Comparison of ENCODE assay signal across 18 cellular contexts in the genomic region with DNA sequence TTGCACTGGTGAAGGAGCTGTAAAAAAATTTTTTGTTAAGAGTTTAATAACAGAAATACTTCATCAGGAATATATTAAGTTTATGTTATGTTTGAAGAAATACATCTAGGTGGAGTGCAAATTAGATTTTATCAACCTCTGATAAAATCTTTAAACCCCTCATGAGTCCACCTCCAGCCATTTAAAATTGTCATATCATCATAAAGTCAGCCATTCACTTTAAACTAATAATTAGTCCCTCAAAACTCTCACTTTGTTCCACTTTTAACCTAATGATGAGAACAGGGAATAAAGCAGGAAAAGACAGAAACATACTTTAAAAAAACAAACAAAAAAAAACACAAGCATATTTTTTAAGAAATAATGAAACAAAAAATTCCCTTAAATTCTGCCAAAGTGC.
"Had no signal": no experiment of that assay in that cellular context is flagged by ENCODE, and none has a peak within 500 bp of the region (broad histone marks: within the 10 kb centered on the region; RNA-seq: fewer than 3 reads in every experiment).

No MANE protein-coding gene starts in this region.

- ATAC-seq: activated CD8-positive, alpha-beta T cell treated with anti-CD3 and anti-CD28 coated beads, Interleukin-2, amount 10 ng/mL, durations not matched to agents 7 days and 5 days; lower lobe of right lung; right cardiac atrium had no signal

- H3K9me3 ChIP-seq: lower lobe of right lung, prostate gland, tibial artery had no signal

- H3K27ac ChIP-seq: lower lobe of right lung, prostate gland had no signal

- DNase-seq: activated CD4-positive, alpha-beta T cell treated with anti-CD3 and anti-CD28 coated beads, Interleukin-2, amount 10 ng/mL, durations not matched to agents 7 days and 5 days; activated CD4-positive, CD25-positive, alpha-beta regulatory T cell; activated CD8-positive, alpha-beta T cell treated with anti-CD3 and anti-CD28 coated beads, Interleukin-2, amount 10 ng/mL, durations not matched to agents 7 days and 5 days; activated effector memory CD4-positive, alpha-beta T cell treated with Interleukin-2 at 50 U/mL for 16 hours; activated naive CD4-positive, alpha-beta T cell treated with anti-CD3 and anti-CD28 coated beads, Interleukin-2, amount 50 U/mL, for 16 hours; activated T-cell treated with anti-CD3 and anti-CD28 coated beads, Interleukin-2, amount 50 U/mL, for 4 hours; amniotic stem cell; dorsolateral prefrontal cortex; foreskin melanocyte; islet precursor cell; lower lobe of right lung; right cardiac atrium; stimulated activated CD4-positive, alpha-beta T cell treated with anti-CD3 and anti-CD28 coated beads, Interleukin-4, amount 100 ng/mL, for 24 hours; stimulated activated naive CD4-positive, alpha-beta T cell; substantia nigra; T-helper 9 cell; tibial artery had no signal

- H3K4me3 Mint-ChIP-seq: activated CD4-positive, alpha-beta T cell treated with anti-CD3 and anti-CD28 coated beads, Interleukin-2, amount 10 ng/mL, durations not matched to agents 7 days and 5 days; activated CD8-positive, alpha-beta T cell treated with anti-CD3 and anti-CD28 coated beads, Interleukin-2, amount 10 ng/mL, durations not matched to agents 7 days and 5 days; activated T-cell treated with anti-CD3 and anti-CD28 coated beads, Interleukin-2, amount 50 U/mL, for 4 hours had no signal

- H3K9me3 Mint-ChIP-seq: activated CD4-positive, alpha-beta T cell treated with anti-CD3 and anti-CD28 coated beads, Interleukin-2, amount 10 ng/mL, durations not matched to agents 7 days and 5 days; activated T-cell treated with anti-CD3 and anti-CD28 coated beads, Interleukin-2, amount 50 U/mL, for 4 hours had no signal

- H3K27ac Mint-ChIP-seq: activated CD4-positive, alpha-beta T cell treated with anti-CD3 and anti-CD28 coated beads, Interleukin-2, amount 10 ng/mL, durations not matched to agents 7 days and 5 days; activated CD8-positive, alpha-beta T cell treated with anti-CD3 and anti-CD28 coated beads, Interleukin-2, amount 10 ng/mL, durations not matched to agents 7 days and 5 days had no signal

- H3K4me3 ChIP-seq: dorsolateral prefrontal cortex, lower lobe of right lung, prostate gland, tibial artery had no signal

- H3K27me3 ChIP-seq: dorsolateral prefrontal cortex, tibial artery had no signal

- H3K27me3 Mint-ChIP-seq: activated CD4-positive, alpha-beta T cell treated with anti-CD3 and anti-CD28 coated beads, Interleukin-2, amount 10 ng/mL, durations not matched to agents 7 days and 5 days had no signal

- H3K36me3 ChIP-seq: prostate gland had no signal

- H3K4me1 ChIP-seq: lower lobe of right lung, prostate gland had no signal
